ENCODE assay signal across 12 cellular contexts in the genomic region with DNA sequence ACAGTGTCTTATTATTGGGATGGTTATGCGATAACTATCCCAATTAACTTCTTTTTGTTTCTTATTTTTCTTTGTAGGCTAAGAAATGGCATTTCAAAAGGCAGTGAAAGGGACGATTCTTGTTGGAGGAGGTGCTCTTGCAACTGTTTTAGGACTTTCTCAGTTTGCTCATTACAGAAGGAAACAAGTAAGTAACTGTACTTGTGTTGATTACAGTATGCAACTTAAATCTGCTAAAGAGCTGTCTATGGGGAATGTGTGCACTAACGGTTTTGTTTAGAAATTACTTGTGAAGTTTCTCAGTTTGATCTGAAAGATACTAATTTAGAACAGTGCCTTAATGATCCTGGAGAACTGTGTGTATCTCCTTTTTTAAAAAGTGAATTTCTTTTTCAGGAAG. TPM values are rescaled to one million over a fixed set of nuclear protein-coding genes. Genes with fewer than 3 reads are reported as not detected.
DNase-seq lines count a peak whose midpoint lies in the region; ATAC-seq and TF ChIP-seq lines count a peak whose summit lies in the region.
"Had no signal": no experiment of that assay in that cellular context is flagged by ENCODE, and none has a peak within 500 bp of the region (broad histone marks: within the 10 kb centered on the region; RNA-seq: fewer than 3 reads in every experiment).

No MANE protein-coding gene starts in this region.

- no peak for TF ChIP-seq POLR2A in tibial nerve (IDR thresholded peaks at IDR 0.05)

- peaks cover 53 to 70% of the 10 kb centered on the region in 2 donors for H3K4me1 Mint-ChIP-seq in natural killer cell treated with Interleukin-12 subunit alpha and Interleukin-12 subunit beta and Interleukin-15 and Interleukin-18, amount 100 ng/mL, for 72 hours (ENCODE audit: low read depth in 2 of 2)
- peaks cover 52% of the 10 kb centered on the region for H3K4me1 Mint-ChIP-seq in progenitor cell of endocrine pancreas (ENCODE audit: low read depth)

- 25 to 31% methylated on average over 3 of the region's 3 CpGs for WGBS in tibial nerve, 2 donors

- peak overlapping the region; percentile 79 for H3K4me3 Mint-ChIP-seq in natural killer cell treated with Interleukin-12 subunit alpha and Interleukin-12 subunit beta and Interleukin-15 and Interleukin-18, amount 100 ng/mL, for 72 hours
- no peak overlapping the region for H3K4me3 Mint-ChIP-seq in progenitor cell of endocrine pancreas (ENCODE audit: low read depth)

- no peaks in the 10 kb centered on the region for H3K27me3 ChIP-seq in RWPE2 (ENCODE audit: insufficient read depth, poor library complexity, severe bottlenecking)
- no peaks in the 10 kb centered on the region for H3K27me3 ChIP-seq in tibial nerve

- peak overlapping the region; percentile 69 for H3K27ac ChIP-seq in RWPE2 (ENCODE audit: poor library complexity, severe bottlenecking)
- H3K27ac ChIP-seq in tibial nerve = peak overlapping the region in 2 of 4 donors; percentile 65 to 84

- H3K27ac Mint-ChIP-seq in natural killer cell treated with Interleukin-12 subunit alpha and Interleukin-12 subunit beta and Interleukin-15 and Interleukin-18, amount 100 ng/mL, for 72 hours = peak overlapping the region; percentile 74 to 86
- H3K27ac Mint-ChIP-seq in progenitor cell of endocrine pancreas = no peak overlapping the region

- DNase-seq in RWPE2 (ENCODE audit: low spot score) = no peak
- DNase-seq in natural killer cell treated with Interleukin-12 subunit alpha and Interleukin-12 subunit beta and Interleukin-15 and Interleukin-18, amount 100 ng/mL, for 72 hours (ENCODE audit: low spot score) = no peak
- DNase-seq in tibial nerve (ENCODE audit: low spot score in 2 of 2) = no peak
- no peak for DNase-seq in stimulated activated naive CD4-positive, alpha-beta T cell (lab: John Stamatoyannopoulos, UW)
- no peak for DNase-seq in NCI-H1694 treated with DMSO at 0.1 percent for 48 hours (lab: John Stamatoyannopoulos, UW)
- DNase-seq in progenitor cell of endocrine pancreas (ENCODE audit: low spot score, unreplicated experiment) = no peak
- DNase-seq: Karpas-422; NCI-H510A; stimulated activated CD4-positive, alpha-beta T cell treated with anti-CD3 and anti-CD28 coated beads, Interleukin-2, amount 100 ng/mL, for 48 hours; substantia nigra had no signal

- peaks cover 42% of the 10 kb centered on the region for H3K4me1 ChIP-seq in RWPE2 (ENCODE audit: insufficient read depth, poor library complexity, severe bottlenecking)
- peaks cover 0 to 43% (median 8%) of the 10 kb centered on the region in 4 donors for H3K4me1 ChIP-seq in tibial nerve

- no peaks in the 10 kb centered on the region for H3K36me3 Mint-ChIP-seq in natural killer cell treated with Interleukin-12 subunit alpha and Interleukin-12 subunit beta and Interleukin-15 and Interleukin-18, amount 100 ng/mL, for 72 hours
- H3K36me3 Mint-ChIP-seq in progenitor cell of endocrine pancreas (ENCODE audit: insufficient read depth) = peaks cover 8% of the 10 kb centered on the region

- H3K27me3 Mint-ChIP-seq in natural killer cell treated with Interleukin-12 subunit alpha and Interleukin-12 subunit beta and Interleukin-15 and Interleukin-18, amount 100 ng/mL, for 72 hours = no peaks in the 10 kb centered on the region
- H3K27me3 Mint-ChIP-seq in progenitor cell of endocrine pancreas = no peaks in the 10 kb centered on the region

- H3K4me3 ChIP-seq in RWPE2 (ENCODE audit: severe bottlenecking) (no peak overlapping the region), tibial nerve (no peak overlapping the region)

- TF ChIP-seq EP300 in tibial nerve (IDR thresholded peaks at IDR 0.05) = no peak

- peaks cover 16% of the 10 kb centered on the region for H3K36me3 ChIP-seq in RWPE2 (ENCODE audit: low read depth)
- no peaks in the 10 kb centered on the region for H3K36me3 ChIP-seq in tibial nerve

- H3K9me3 ChIP-seq in RWPE2 (ENCODE audit: severe bottlenecking) = no peaks in the 10 kb centered on the region
- H3K9me3 ChIP-seq in tibial nerve = no peaks in the 10 kb centered on the region

- TF ChIP-seq CTCF in RWPE2 (IDR thresholded peaks at IDR 0.05; ENCODE audit: poor library complexity, severe bottlenecking) (no peak), tibial nerve (IDR thresholded peaks at IDR 0.05) (no peak), progenitor cell of endocrine pancreas (IDR thresholded peaks at IDR 0.05; ENCODE audit: unreplicated experiment) (no peak)

- peak; percentile 45 for ATAC-seq in GM18517 (IDR thresholded peaks at IDR 0.05; ENCODE audit: unreplicated experiment)
- ATAC-seq in HG02610 (IDR thresholded peaks at IDR 0.05; ENCODE audit: unreplicated experiment) = peak; percentile 29
- no peak for ATAC-seq in RWPE2 (ENCODE audit: low read depth)
- ATAC-seq in natural killer cell treated with Interleukin-12 subunit alpha and Interleukin-12 subunit beta and Interleukin-15 and Interleukin-18, amount 100 ng/mL, for 72 hours = peak in 1 of 2 donors; percentile 56

- peaks cover 3% of the 10 kb centered on the region for H3K9me3 Mint-ChIP-seq in natural killer cell treated with Interleukin-12 subunit alpha and Interleukin-12 subunit beta and Interleukin-15 and Interleukin-18, amount 100 ng/mL, for 72 hours
- no peaks in the 10 kb centered on the region for H3K9me3 Mint-ChIP-seq in progenitor cell of endocrine pancreas (ENCODE audit: low read depth)

RNA-seq across cellular contexts. Expression of a gene that starts 39.8 kb away (rescaled TPM):
- 10 to 100 TPM; 25.7 to 34.1 TPM for total RNA-seq in natural killer cell treated with Interleukin-12 subunit alpha and Interleukin-12 subunit beta and Interleukin-15 and Interleukin-18, amount 100 ng/mL, for 72 hours
- 10 to 100 TPM; 72.4 to 89.2 (median 79.6) TPM for total RNA-seq in tibial nerve
- 43.3 and 49.5 TPM in 2 replicates for total RNA-seq in progenitor cell of endocrine pancreas
